ENCODE assay signal across 22 cellular contexts in the genomic region with DNA sequence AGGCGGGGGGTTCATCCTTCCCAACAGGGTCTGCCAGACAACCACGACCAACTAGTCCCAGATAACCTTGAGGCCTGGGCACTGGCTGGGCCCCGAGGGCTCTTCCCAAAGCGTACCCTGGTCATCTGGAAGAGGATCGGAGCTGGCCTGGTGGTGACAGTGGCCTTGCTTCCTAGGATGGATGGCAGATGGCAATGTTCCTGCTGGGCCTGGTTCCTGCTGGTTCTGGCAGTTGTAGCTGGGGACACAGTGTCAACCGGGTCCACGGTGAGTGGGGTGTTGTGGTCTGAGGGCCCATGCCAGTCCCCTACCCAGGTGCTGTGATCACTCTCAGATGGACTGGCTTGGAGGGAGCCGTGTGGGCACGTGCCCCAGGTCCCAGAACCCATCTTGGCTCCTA. TPM values are rescaled to one million over a fixed set of nuclear protein-coding genes. Genes with fewer than 3 reads are reported as not detected.
DNase-seq lines count a peak whose midpoint lies in the region; ATAC-seq, FAIRE-seq and TF ChIP-seq lines count a peak whose summit lies in the region.
"Had no signal": no experiment of that assay in that cellular context is flagged by ENCODE, and none has a peak within 500 bp of the region (broad histone marks: within the 10 kb centered on the region; RNA-seq: fewer than 3 reads in every experiment).

No MANE protein-coding gene starts in this region.

- POLR2A ChIA-PET in H1 (lab: Charles Lee; ENCODE audit: partially characterized antibody): interaction anchor here (1.1 to 1.3 kb wide), 2 partner anchors 10 to 21 kb away, joined by 3 to 5 read pairs; no protein-coding TSS in a partner anchor

- TF ChIP-seq POLR2A in adrenal gland (IDR thresholded peaks at IDR 0.05): no peak
- no peak for TF ChIP-seq POLR2A in H1 (IDR thresholded peaks at IDR 0.05; ENCODE audit: control extremely low read depth in 1 of 2, low read depth in 2 of 2, low read length in 2 of 2)

- H3K79me1 ChIP-seq in H1 (ENCODE audit: low read depth, low read length) (no peaks in the 10 kb centered on the region), H9 (ENCODE audit: insufficient read depth, low read depth, low read length, poor library complexity, severe bottlenecking) (no peaks in the 10 kb centered on the region)

- H3K27ac ChIP-seq in adrenal gland (peak overlapping the region in 3 of 5 donors; percentile 17 to 85 (median 31)), H1 (ENCODE audit: low read depth, low read length) (no peak overlapping the region), skeletal muscle tissue (ENCODE audit: low read depth, low read length) (no peak overlapping the region), H9 (ENCODE audit: insufficient read length, low read depth, low read length) (no peak overlapping the region)
- H3K27ac ChIP-seq: A549, GM23248, HL-60 had no signal

- TF ChIP-seq CTCF in adrenal gland (IDR thresholded peaks at IDR 0.05) (no peak), H1 (IDR thresholded peaks at IDR 0.05; ENCODE audit: control extremely low read depth in 1 of 3, insufficient read depth in 1 of 3, low read depth in 1 of 3, low read length in 3 of 3) (no peak), H9 (conservative IDR thresholded peaks at IDR 0.05) (no peak)

- H4K91ac ChIP-seq in H1 (replicated peaks; ENCODE audit: insufficient read length, low read length) (no peak overlapping the region), H9 (ENCODE audit: insufficient read length, low read depth, low read length) (no peak overlapping the region)

- H4K5ac ChIP-seq in H1 (ENCODE audit: insufficient read length, low read depth, low read length) (no peak overlapping the region), H9 (ENCODE audit: insufficient read length, low read depth, low read length) (no peak overlapping the region)

- peaks cover 24 to 43% of the 10 kb centered on the region in 2 experiments for H3K4me1 Mint-ChIP-seq in H9

- DNase-seq in G401 (ENCODE audit: low spot score) (peak; percentile 84), adrenal gland (peak in 3 of 7 donors; percentile 45 to 55 (median 49)), H1 (ENCODE audit: low read depth in 1 of 2, low spot score in 2 of 2) (no peak), H9 (no peak), T-helper 2 cell (no peak)
- DNase-seq: AML-193; CD4-positive, alpha-beta memory T cell; DMS79 treated with DMSO at 0.1 percent for 48 hours; GM23248; HFFc6; KBM-7 had no signal

- no peak for TF ChIP-seq RAD21 in H1 (IDR thresholded peaks at IDR 0.05 in 1 of 2, conservative IDR thresholded peaks at IDR 0.05 in 1 of 2; ENCODE audit: low read depth in 2 of 2, low read length in 2 of 2)

- WGBS in adrenal gland, 4 donors: 64 to 76% (median 70%) methylated on average over 4 to 9 of the region's 9 CpGs
- WGBS in H1 (ENCODE audit: extremely low coverage in 1 of 2, insufficient coverage in 1 of 2, insufficient read length in 1 of 2, insufficient replicate concordance in 2 of 2, low coverage in 1 of 2, low lambda C conversion rate in 2 of 2, missing lambda C conversion rate in 1 of 2), 2 experiments: 87% methylated on average over 9 of the region's 9 CpGs; no CpG with 5 or more reads in 1 of the 2 experiments
- WGBS in H9 (ENCODE audit: extremely low coverage, insufficient read length, low lambda C conversion rate): no CpG with 5 or more reads among the region's 9 CpGs

- H3K4me3 Mint-ChIP-seq in H9: no peak overlapping the region
- H3K4me3 Mint-ChIP-seq: CD14-positive monocyte; CD4-positive, alpha-beta memory T cell; HFFc6 had no signal

- H2BK20ac ChIP-seq in H1 (ENCODE audit: low read length) (0 out of 2 replicates have a peak overlapping the region, but pooled peaks have one; percentile 34), H9 (ENCODE audit: low read depth, low read length, poor library complexity, severe bottlenecking) (no peak overlapping the region)

- CTCF ChIA-PET in H1 (lab: Charles Lee; ENCODE audit: partially characterized antibody): interaction anchor here (0.7 to 2.2 kb wide), 4 partner anchors 17 to 190 kb away, joined by 3 to 12 read pairs (median 4); no protein-coding TSS in a partner anchor

- peak overlapping the region; percentile 81; the same call in 1 of the 2 replicates for H2BK15ac ChIP-seq in H1 (ENCODE audit: low read length)
- H2BK15ac ChIP-seq in H9 (ENCODE audit: low read depth, low read length): no peak overlapping the region

- H3K27me3 Mint-ChIP-seq in H9 (ENCODE audit: low read depth): peaks cover 23% of the 10 kb centered on the region

- peaks cover 4% of the 10 kb centered on the region for H3K27me3 ChIP-seq in adrenal gland
- H3K27me3 ChIP-seq in H1 (replicated peaks in 1 of 4; ENCODE audit: control insufficient read depth in 3 of 4, extremely low read depth in 1 of 4, insufficient read depth in 3 of 4, low read length in 3 of 4): peaks cover 0 to 27% (median 20%) of the 10 kb centered on the region in 4 experiments; a peak in 6 of 7 replicates
- H3K27me3 ChIP-seq in skeletal muscle tissue (ENCODE audit: control insufficient read depth in 3 of 3, insufficient read depth in 3 of 3, low read length in 3 of 3): peaks cover 7 to 59% (median 37%) of the 10 kb centered on the region in 3 donors
- no peaks in the 10 kb centered on the region; the same call in 1 of the 2 replicates for H3K27me3 ChIP-seq in H9 (ENCODE audit: insufficient read depth, low read length)

- no peaks in the 10 kb centered on the region for H3K9me3 ChIP-seq in adrenal gland (replicated peaks in 1 of 3)
- H3K9me3 ChIP-seq in H1 (ENCODE audit: insufficient read depth in 2 of 2, low read depth in 1 of 2, low read length in 1 of 2): no peaks in the 10 kb centered on the region
- H3K9me3 ChIP-seq in skeletal muscle tissue (ENCODE audit: control insufficient read depth in 3 of 3, low read length in 3 of 3): no peaks in the 10 kb centered on the region
- H3K9me3 ChIP-seq in H9 (ENCODE audit: control insufficient read depth, low read depth, low read length): no peaks in the 10 kb centered on the region
- H3K9me3 ChIP-seq: A549 had no signal

- H3K4me3 ChIP-seq in adrenal gland: peak overlapping the region in 1 of 4 donors; percentile 45
- H3K4me3 ChIP-seq in H1 (ENCODE audit: extremely low read depth in 1 of 4, insufficient read depth in 2 of 4, low read depth in 3 of 4, low read length in 4 of 4): no peak overlapping the region
- peak overlapping the region in 2 of 3 donors; percentile 21 to 41 for H3K4me3 ChIP-seq in skeletal muscle tissue (ENCODE audit: low read length in 3 of 3)
- H3K4me3 ChIP-seq: A549, GM12878, GM23248 had no signal

- in situ Hi-C loops in G401 (cut with HindIII; ENCODE audit: low sequenced_read_pairs): no loop called here

- H3K36me3 ChIP-seq in adrenal gland (replicated peaks in 1 of 2) (peaks cover 0 to 10% of the 10 kb centered on the region in 2 donors), H1 (ENCODE audit: control insufficient read depth in 2 of 4, insufficient read depth in 4 of 4, low read length in 3 of 4) (no peaks in the 10 kb centered on the region), skeletal muscle tissue (ENCODE audit: control insufficient read depth in 3 of 3, insufficient read depth in 3 of 3, low read length in 3 of 3) (peaks cover 0 to 2% (median 0%) of the 10 kb centered on the region in 3 donors)

- TF ChIP-seq EP300 in H1 (IDR thresholded peaks at IDR 0.05; ENCODE audit: borderline replicate concordance in 1 of 2, low read depth in 2 of 2, low read length in 2 of 2): no peak

- no peak overlapping the region for H3K18ac ChIP-seq in H1 (ENCODE audit: extremely low read depth, low read length)
- H3K18ac ChIP-seq in H9 (ENCODE audit: insufficient read length, low read depth, low read length): no peak overlapping the region

- FAIRE-seq in H1 (lab: Jason Lieb, UNC): no peak
- FAIRE-seq: A549, GM12878, GM19239, H54 had no signal

- no peak overlapping the region for H3T11ph ChIP-seq in H9 (ENCODE audit: low read length)

- H4K8ac ChIP-seq in H1 (ENCODE audit: extremely low read depth, insufficient read depth, low read length) (no peak overlapping the region), H9 (replicated peaks; ENCODE audit: insufficient read length, low read depth, low read length) (no peak overlapping the region)

- H2AFZ ChIP-seq in H1 (ENCODE audit: low read length) (no peak overlapping the region), H9 (ENCODE audit: low read length) (no peak overlapping the region)
- H2AFZ ChIP-seq: GM23248 had no signal

- no peak overlapping the region for H3K4ac ChIP-seq in H1 (replicated peaks; ENCODE audit: insufficient read length, low read depth, low read length)
- no peak overlapping the region for H3K4ac ChIP-seq in H9 (ENCODE audit: low read depth, low read length)

- H3K4me2 ChIP-seq in H1 (ENCODE audit: insufficient read depth in 1 of 2, low read depth in 2 of 2, low read length in 2 of 2): no peak overlapping the region
- H3K4me2 ChIP-seq in H9 (ENCODE audit: insufficient read depth, insufficient read length, low read length): no peak overlapping the region
- H3K4me2 ChIP-seq: A549 had no signal

- ATAC-seq in GM21367 (IDR thresholded peaks at IDR 0.05; ENCODE audit: unreplicated experiment): no peak
- ATAC-seq: A549, GM12878, HCT116 had no signal

- H3K14ac ChIP-seq in H1 (ENCODE audit: insufficient read length): no peak overlapping the region
- H3K14ac ChIP-seq in H9 (ENCODE audit: insufficient read depth, low read length): no peak overlapping the region; the same call in 1 of the 2 replicates

- H4K20me1 ChIP-seq in H1 (replicated peaks in 1 of 2; ENCODE audit: control insufficient read depth in 1 of 2, insufficient read depth in 2 of 2, low read length in 2 of 2) (no peaks in the 10 kb centered on the region), H9 (ENCODE audit: control insufficient read depth, insufficient read depth, insufficient read length) (no peaks in the 10 kb centered on the region)

- H3K9ac ChIP-seq in H1 (replicated peaks in 1 of 4; ENCODE audit: extremely low read depth in 1 of 4, low read depth in 3 of 4, low read length in 3 of 4): no peak overlapping the region
- peak overlapping the region in 2 of 3 donors; percentile 16 to 33 for H3K9ac ChIP-seq in skeletal muscle tissue (ENCODE audit: low read depth in 1 of 3, low read length in 3 of 3)
- no peak overlapping the region for H3K9ac ChIP-seq in H9 (ENCODE audit: extremely low read depth, insufficient read length, low read length)
- H3K9ac ChIP-seq: GM23248 had no signal

- no peak overlapping the region for H2AK5ac ChIP-seq in H1 (ENCODE audit: low read depth, low read length)
- H2AK5ac ChIP-seq in H9 (ENCODE audit: insufficient read length, low read length): no peak overlapping the region

- H3K23me2 ChIP-seq in H1 (ENCODE audit: low read depth, low read length) (peaks cover 2% of the 10 kb centered on the region; the same call in 1 of the 2 replicates), H9 (ENCODE audit: insufficient read length, low read depth, low read length, poor library complexity, severe bottlenecking) (peaks cover 9% of the 10 kb centered on the region)

- H3K23ac ChIP-seq in H1 (ENCODE audit: insufficient read length): no peak overlapping the region
- H3K23ac ChIP-seq in H9 (ENCODE audit: insufficient read length, low read depth, low read length): no peak overlapping the region

- H3K79me2 ChIP-seq in H1 (ENCODE audit: control insufficient read depth in 1 of 2, insufficient read depth in 2 of 2, low read length in 2 of 2) (no peaks in the 10 kb centered on the region), H9 (ENCODE audit: insufficient read depth, low read length) (no peaks in the 10 kb centered on the region)

- H3K56ac ChIP-seq in H1 (replicated peaks; ENCODE audit: insufficient read length, low read depth, low read length): no peak overlapping the region
- H3K56ac ChIP-seq in H9 (ENCODE audit: insufficient read length, low read depth, low read length): no peak overlapping the region

- no peak overlapping the region for H3K27ac Mint-ChIP-seq in H9
- H3K27ac Mint-ChIP-seq: CD14-positive monocyte; CD4-positive, alpha-beta memory T cell; HFFc6 had no signal

- H2BK120ac ChIP-seq in H1 (replicated peaks; ENCODE audit: low read depth, low read length) (no peak overlapping the region), H9 (ENCODE audit: low read depth, low read length, poor library complexity, severe bottlenecking) (no peak overlapping the region)

- H2BK5ac ChIP-seq in H1 (ENCODE audit: low read depth, low read length): no peak overlapping the region
- no peak overlapping the region for H2BK5ac ChIP-seq in H9 (ENCODE audit: insufficient read length, low read length)

- no peaks in the 10 kb centered on the region for H3K9me3 Mint-ChIP-seq in H9
- H3K9me3 Mint-ChIP-seq: CD4-positive, alpha-beta memory T cell; HFFc6 had no signal

- no peaks in the 10 kb centered on the region for H3K36me3 Mint-ChIP-seq in H9 (ENCODE audit: insufficient read depth in 1 of 3, low read depth in 3 of 3)
- H3K36me3 Mint-ChIP-seq: CD14-positive monocyte; CD4-positive, alpha-beta memory T cell had no signal

- H3K4me1 ChIP-seq in adrenal gland (replicated peaks in 1 of 2) (peaks cover 7 to 37% of the 10 kb centered on the region in 2 donors), H1 (replicated peaks in 1 of 4; ENCODE audit: control insufficient read depth in 3 of 4, insufficient read depth in 4 of 4, low read length in 3 of 4) (peaks cover 0 to 47% (median 23%) of the 10 kb centered on the region in 4 experiments; a peak in 6 of 7 replicates), skeletal muscle tissue (ENCODE audit: control insufficient read depth in 3 of 3, insufficient read depth in 3 of 3, low read length in 3 of 3) (peaks cover 35 to 45% (median 41%) of the 10 kb centered on the region in 3 donors), H9 (ENCODE audit: insufficient read depth, low read length) (peaks cover 7% of the 10 kb centered on the region; the same call in 1 of the 2 replicates)
- H3K4me1 ChIP-seq: A549 had no signal

- intact Hi-C loops in adrenal gland (cut with DNase I): loop anchor here in 1 of 2 donors (10.0 kb wide), 1 partner anchor 188 kb away; no protein-coding TSS in a partner anchor

- H2BK12ac ChIP-seq in H1 (ENCODE audit: low read depth, low read length) (peak overlapping the region; percentile 92; the same call in 1 of the 2 replicates), H9 (ENCODE audit: insufficient read length, low read depth, low read length) (no peak overlapping the region)

RNA-seq across cellular contexts. Expression of a gene that starts 2.0 kb away (rescaled TPM):
- total RNA-seq in G401 (2014; rRNA removed; shearing (Covaris generic)): not detected in 2 replicates
- total RNA-seq in adrenal gland (100 to 1,000 TPM in 2 of 8 donors, 10 to 100 TPM in 6; 23.5 to 138 (median 70.9) TPM), skeletal muscle tissue (4.7 TPM), H9 (2021) (0.61 and 0.86 TPM in 2 replicates)
- polyA plus RNA-seq in adrenal gland (100 to 1,000 TPM in 1 of 3 donors, 10 to 100 TPM in 1, 1 to 10 TPM in 1; 4.1 to 108 (median 35.3) TPM), H1 (2011; rRNA removed) (0.76 and 1.0 TPM in 2 replicates)
- total RNA-seq in H1 (2021; fragmentation: NEBNext Ultra II Directional; extraction: Animal tissue kit (Norgen Biotek cat#: 25700)): 0.69 and 0.74 TPM in 2 replicates
- 0.79 TPM for polyA plus RNA-seq in H1 (2011; cell fraction: cytosol; rRNA removed)
- polyA plus RNA-seq in H1 (2011; cell fraction: nucleus; rRNA removed): 2.6 TPM
- polyA plus RNA-seq in H1 (2012, experiment 1 of 2): 0.29 to 1.0 TPM (median 0.65 TPM) in 4 replicates
- polyA plus RNA-seq in H1 (2012, experiment 2 of 2): 0.41 TPM
- polyA plus RNA-seq in H1 (2013, experiment 1 of 2): 0.39 TPM
- 0.29 TPM for polyA plus RNA-seq in H1 (2013, experiment 2 of 2)
- polyA minus RNA-seq in H1 (2011; rRNA and poly(A)+ RNA removed): 0.13 and 0.73 TPM in 2 replicates
- polyA minus RNA-seq in H1 (2011; cell fraction: cytosol; rRNA and poly(A)+ RNA removed): 0.29 TPM
- 0.60 TPM for polyA minus RNA-seq in H1 (2011; cell fraction: nucleus; rRNA and poly(A)+ RNA removed)
- total RNA-seq: GM12878, HT1080 had no signal
- polyA plus RNA-seq: A549, BJ, CD14-positive monocyte, GM23248 had no signal

RNA-seq across cellular contexts. Expression of a gene that starts 11.8 kb away (rescaled TPM):
- 0.64 TPM in 1 of 2 replicates, not detected in the other for total RNA-seq in G401 (2014; rRNA removed; shearing (Covaris generic))
- total RNA-seq in adrenal gland (not detected), skeletal muscle tissue (8.9 TPM), H9 (2021) (not detected in 2 replicates)
- polyA plus RNA-seq in adrenal gland (not detected), H1 (2011; rRNA removed) (0.30 TPM in 1 of 2 replicates, not detected in the other)
- not detected in 2 replicates for total RNA-seq in H1 (2021; fragmentation: NEBNext Ultra II Directional; extraction: Animal tissue kit (Norgen Biotek cat#: 25700))
- polyA plus RNA-seq in H1 (2011; cell fraction: cytosol; rRNA removed): 0.23 TPM
- 0.30 TPM for polyA plus RNA-seq in H1 (2011; cell fraction: nucleus; rRNA removed)
- not detected in 4 replicates for polyA plus RNA-seq in H1 (2012, experiment 1 of 2)
- not detected for polyA plus RNA-seq in H1 (2012, experiment 2 of 2)
- polyA plus RNA-seq in H1 (2013, experiment 1 of 2): not detected
- polyA plus RNA-seq in H1 (2013, experiment 2 of 2): 0.09 TPM
- not detected in 2 replicates for polyA minus RNA-seq in H1 (2011; rRNA and poly(A)+ RNA removed)
- polyA minus RNA-seq in H1 (2011; cell fraction: cytosol; rRNA and poly(A)+ RNA removed): not detected
- polyA minus RNA-seq in H1 (2011; cell fraction: nucleus; rRNA and poly(A)+ RNA removed): not detected
- total RNA-seq: CD4-positive, alpha-beta memory T cell; GM12878; GM23248; HFFc6; HT1080 had no signal
- polyA plus RNA-seq: A549; BJ; CD14-positive monocyte; CD4-positive, alpha-beta memory T cell; GM12878; GM23248 had no signal

RNA-seq across cellular contexts. Expression of a gene that starts 57.6 kb away (rescaled TPM):
- 5.5 and 6.8 TPM in 2 replicates for total RNA-seq in G401 (2014; rRNA removed; shearing (Covaris generic))
- total RNA-seq in adrenal gland: 10 to 100 TPM in 3 of 8 donors, 1 to 10 TPM in 5; 2.0 to 79.1 (median 8.8) TPM
- polyA plus RNA-seq in adrenal gland: 1 to 10 TPM; 3.3 to 6.7 (median 5.0) TPM
- total RNA-seq in H1 (2021; fragmentation: NEBNext Ultra II Directional; extraction: Animal tissue kit (Norgen Biotek cat#: 25700)): 16.6 and 17.9 TPM in 2 replicates
- 17.8 and 18.6 TPM in 2 replicates for polyA plus RNA-seq in H1 (2011; rRNA removed)
- 16.9 TPM for polyA plus RNA-seq in H1 (2011; cell fraction: cytosol; rRNA removed)
- polyA plus RNA-seq in H1 (2011; cell fraction: nucleus; rRNA removed): 22.9 TPM
- polyA plus RNA-seq in H1 (2012, experiment 1 of 2): 9.1 to 15.8 TPM (median 14.0 TPM) in 4 replicates
- polyA plus RNA-seq in H1 (2012, experiment 2 of 2): 13.7 TPM
- 21.9 TPM for polyA plus RNA-seq in H1 (2013, experiment 1 of 2)
- polyA plus RNA-seq in H1 (2013, experiment 2 of 2): 21.5 TPM
- polyA minus RNA-seq in H1 (2011; rRNA and poly(A)+ RNA removed): 8.2 and 10.5 TPM in 2 replicates
- 13.1 TPM for polyA minus RNA-seq in H1 (2011; cell fraction: cytosol; rRNA and poly(A)+ RNA removed)
- 23.1 TPM for polyA minus RNA-seq in H1 (2011; cell fraction: nucleus; rRNA and poly(A)+ RNA removed)
- 0.52 TPM for total RNA-seq in skeletal muscle tissue
- total RNA-seq in H9 (2021): 18.7 and 19.5 TPM in 2 replicates

Comparison
In these comparisons a context has a peak if more than half of its experiments do, and no peak if none do; other contexts are left out.
1. H3K27ac ChIP-seq: peak in adrenal gland (3 of 5); none in H1 (single experiment), skeletal muscle tissue (single experiment) and H9 (single experiment).
2. H3K4me3 ChIP-seq: peak in skeletal muscle tissue (2 of 3); none in H1 (0 of 4).
3. H3K9ac ChIP-seq: peak in skeletal muscle tissue (2 of 3); none in H1 (0 of 4) and H9 (single experiment).